19 cellular contexts compared by ENCODE assay signal in genomic region chr13:113869263-113869662, GRCh38. TPM values are rescaled to one million over a fixed set of nuclear protein-coding genes. Genes with fewer than 3 reads are reported as not detected.
DNase-seq lines count a peak whose midpoint lies in the region; ATAC-seq, FAIRE-seq and TF ChIP-seq lines count a peak whose summit lies in the region.
"Had no signal": no experiment of that assay in that cellular context is flagged by ENCODE, and none has a peak within 500 bp of the region (broad histone marks: within the 10 kb centered on the region; RNA-seq: fewer than 3 reads in every experiment).

No MANE protein-coding gene starts in this region.

- H3K27me3 Mint-ChIP-seq in MCF 10A (ENCODE audit: insufficient read depth, unreplicated experiment) = no peaks in the 10 kb centered on the region

- H3K23me2 ChIP-seq in H1 (ENCODE audit: low read depth, low read length) = no peaks in the 10 kb centered on the region

- H3K9ac ChIP-seq in H1 (replicated peaks in 1 of 4; ENCODE audit: extremely low read depth in 1 of 4, low read depth in 3 of 4, low read length in 3 of 4) (no peak overlapping the region), neuronal stem cell (ENCODE audit: low read depth, low read length, poor library complexity) (no peak overlapping the region)

- no peaks in the 10 kb centered on the region for H3K36me3 Mint-ChIP-seq in MCF 10A (ENCODE audit: insufficient read depth, unreplicated experiment)
- H3K36me3 Mint-ChIP-seq: CD4-positive, CD25-positive, alpha-beta regulatory T cell had no signal

- H4K20me1 ChIP-seq in H1 (replicated peaks in 1 of 2; ENCODE audit: control insufficient read depth in 1 of 2, insufficient read depth in 2 of 2, low read length in 2 of 2) = no peaks in the 10 kb centered on the region

- H3K27me3 ChIP-seq in right atrium auricular region (no peaks in the 10 kb centered on the region), H1 (replicated peaks in 1 of 4; ENCODE audit: control insufficient read depth in 3 of 4, extremely low read depth in 1 of 4, insufficient read depth in 3 of 4, low read length in 3 of 4) (peaks cover 0 to 15% (median 9%) of the 10 kb centered on the region in 4 experiments; a peak in 5 of 7 replicates), neuronal stem cell (ENCODE audit: control insufficient read depth in 3 of 3, insufficient read depth in 3 of 3, low read depth in 1 of 3, low read length in 3 of 3) (peaks cover 0 to 25% (median 8%) of the 10 kb centered on the region in 3 experiments)

- WGBS in H1 (ENCODE audit: extremely low coverage in 1 of 2, insufficient coverage in 1 of 2, insufficient read length in 1 of 2, insufficient replicate concordance in 2 of 2, low coverage in 1 of 2, low lambda C conversion rate in 2 of 2, missing lambda C conversion rate in 1 of 2), 2 experiments = 79% methylated on average over 4 of the region's 4 CpGs; no CpG with 5 or more reads in 1 of the 2 experiments
- WGBS in neuronal stem cell (ENCODE audit: extremely low coverage in 2 of 2, insufficient read length in 2 of 2, insufficient replicate concordance in 1 of 2), 2 donors = no CpG with 5 or more reads among the region's 4 CpGs

- H2BK12ac ChIP-seq in H1 (ENCODE audit: low read depth, low read length) (no peak overlapping the region), neuronal stem cell (ENCODE audit: low read length) (no peak overlapping the region)

- TF ChIP-seq RAD21 in H1 (IDR thresholded peaks at IDR 0.05 in 1 of 2, conservative IDR thresholded peaks at IDR 0.05 in 1 of 2; ENCODE audit: low read depth in 2 of 2, low read length in 2 of 2) = no peak

- no peaks in the 10 kb centered on the region for H3K9me3 Mint-ChIP-seq in MCF 10A (ENCODE audit: unreplicated experiment)

- H3K4me1 Mint-ChIP-seq in MCF 10A (ENCODE audit: insufficient read depth, unreplicated experiment) = no peaks in the 10 kb centered on the region

- POLR2A ChIA-PET in H1 (lab: Charles Lee; ENCODE audit: partially characterized antibody) (no interaction called here), MCF 10A (lab: Yijun Ruan, JAX) (interaction anchor here (0.6 kb wide), 1 partner anchor 94 kb away, joined by 3 read pairs; no protein-coding TSS in a partner anchor)

- no peak overlapping the region for H3K56ac ChIP-seq in H1 (replicated peaks; ENCODE audit: insufficient read length, low read depth, low read length)

- H3K4me1 ChIP-seq in right atrium auricular region (peaks cover 0 to 7% of the 10 kb centered on the region in 2 donors), H1 (replicated peaks in 1 of 4; ENCODE audit: control insufficient read depth in 3 of 4, insufficient read depth in 4 of 4, low read length in 3 of 4) (peaks cover 0 to 5% (median 3%) of the 10 kb centered on the region in 4 experiments; a peak in 5 of 7 replicates), neuronal stem cell (ENCODE audit: control insufficient read depth in 2 of 2, insufficient read depth in 1 of 2, low read depth in 1 of 2, low read length in 2 of 2) (peaks cover 2 to 6% of the 10 kb centered on the region in 2 donors)
- H3K4me1 ChIP-seq: BE2C had no signal

- CTCF ChIA-PET in H1 (lab: Charles Lee; ENCODE audit: partially characterized antibody) = no interaction called here
- CTCF ChIA-PET in MCF 10A (lab: Yijun Ruan, JAX) = interaction anchor here (0.5 kb wide), 1 partner anchor 82 kb away, joined by 4 read pairs; no protein-coding TSS in a partner anchor

- H2BK5ac ChIP-seq in H1 (ENCODE audit: low read depth, low read length) (no peak overlapping the region), neuronal stem cell (ENCODE audit: low read length) (no peak overlapping the region)

- H2AK5ac ChIP-seq in H1 (ENCODE audit: low read depth, low read length) = no peak overlapping the region
- no peak overlapping the region for H2AK5ac ChIP-seq in neuronal stem cell (ENCODE audit: low read depth, low read length)

- no TSS peak for BruUV-seq in MCF 10A (replicated peaks; lab: Mats Ljungman, UMichigan)

- ATAC-seq in left ventricle myocardium superior (no peak), HG02973 (IDR thresholded peaks at IDR 0.05; ENCODE audit: unreplicated experiment) (no peak)
- ATAC-seq: GM12878 had no signal

- no peak overlapping the region for H4K8ac ChIP-seq in H1 (ENCODE audit: extremely low read depth, insufficient read depth, low read length)
- peak overlapping the region; percentile 17 for H4K8ac ChIP-seq in neuronal stem cell (ENCODE audit: low read depth, low read length)

- no peak overlapping the region for H3K27ac ChIP-seq in right atrium auricular region
- H3K27ac ChIP-seq in H1 (ENCODE audit: low read depth, low read length) = no peak overlapping the region
- no peak overlapping the region for H3K27ac ChIP-seq in neuronal stem cell (replicated peaks; ENCODE audit: low read length)

- H4K91ac ChIP-seq in H1 (replicated peaks; ENCODE audit: insufficient read length, low read length) (no peak overlapping the region), neuronal stem cell (ENCODE audit: low read depth, low read length, poor library complexity) (no peak overlapping the region)

- TF ChIP-seq CTCF in right atrium auricular region (IDR thresholded peaks at IDR 0.05) (no peak), H1 (IDR thresholded peaks at IDR 0.05; ENCODE audit: control extremely low read depth in 1 of 3, insufficient read depth in 1 of 3, low read depth in 1 of 3, low read length in 3 of 3) (no peak), MCF 10A (IDR thresholded peaks at IDR 0.05; ENCODE audit: unreplicated experiment) (no peak)

- no peak overlapping the region for H3K4me3 Mint-ChIP-seq in MCF 10A (ENCODE audit: unreplicated experiment)
- H3K4me3 Mint-ChIP-seq: CD4-positive, CD25-positive, alpha-beta regulatory T cell; CD8-positive, alpha-beta memory T cell had no signal

- no peak overlapping the region for H3K18ac ChIP-seq in H1 (ENCODE audit: extremely low read depth, low read length)
- H3K18ac ChIP-seq in neuronal stem cell (ENCODE audit: low read length) = peak overlapping the region; percentile 71

- no peak overlapping the region for H2BK120ac ChIP-seq in H1 (replicated peaks; ENCODE audit: low read depth, low read length)
- H2BK120ac ChIP-seq in neuronal stem cell (ENCODE audit: low read depth, low read length) = no peak overlapping the region

- H3K9me3 ChIP-seq in right atrium auricular region = no peaks in the 10 kb centered on the region
- H3K9me3 ChIP-seq in H1 (ENCODE audit: insufficient read depth in 2 of 2, low read depth in 1 of 2, low read length in 1 of 2) = no peaks in the 10 kb centered on the region
- H3K9me3 ChIP-seq in neuronal stem cell (replicated peaks in 1 of 2; ENCODE audit: control insufficient read depth in 2 of 2, insufficient read depth in 1 of 2, low read depth in 1 of 2, low read length in 2 of 2) = no peaks in the 10 kb centered on the region
- H3K9me3 ChIP-seq: BE2C, HAP-1 had no signal

- H3K4ac ChIP-seq in H1 (replicated peaks; ENCODE audit: insufficient read length, low read depth, low read length) = no peak overlapping the region
- H3K4ac ChIP-seq in neuronal stem cell (ENCODE audit: low read length) = no peak overlapping the region

- no peak overlapping the region for H4K5ac ChIP-seq in H1 (ENCODE audit: insufficient read length, low read depth, low read length)

- H3K4me3 ChIP-seq in right atrium auricular region (no peak overlapping the region), H1 (ENCODE audit: extremely low read depth in 1 of 4, insufficient read depth in 2 of 4, low read depth in 3 of 4, low read length in 4 of 4) (no peak overlapping the region), neuronal stem cell (ENCODE audit: low read length in 2 of 2) (no peak overlapping the region)
- H3K4me3 ChIP-seq: GM12878, HAP-1 had no signal

- H3K36me3 ChIP-seq in right atrium auricular region (no peaks in the 10 kb centered on the region), H1 (ENCODE audit: control insufficient read depth in 2 of 4, insufficient read depth in 4 of 4, low read length in 3 of 4) (no peaks in the 10 kb centered on the region), neuronal stem cell (replicated peaks in 1 of 2; ENCODE audit: control insufficient read depth in 2 of 2, insufficient read depth in 2 of 2, low read length in 2 of 2) (no peaks in the 10 kb centered on the region)
- H3K36me3 ChIP-seq: BE2C, HAP-1 had no signal

- H3K79me1 ChIP-seq in H1 (ENCODE audit: low read depth, low read length) = no peaks in the 10 kb centered on the region
- H3K79me1 ChIP-seq in neuronal stem cell (ENCODE audit: low read depth, low read length) = no peaks in the 10 kb centered on the region

- TF ChIP-seq POLR2A in H1 (IDR thresholded peaks at IDR 0.05; ENCODE audit: control extremely low read depth in 1 of 2, low read depth in 2 of 2, low read length in 2 of 2) = no peak

- H3K4me2 ChIP-seq in H1 (ENCODE audit: insufficient read depth in 1 of 2, low read depth in 2 of 2, low read length in 2 of 2) = no peak overlapping the region
- H3K4me2 ChIP-seq in neuronal stem cell (ENCODE audit: insufficient read depth, low read length, poor library complexity, severe bottlenecking) = no peak overlapping the region

- intact Hi-C loops in left ventricle myocardium superior (cut with micrococcal nuclease) = no loop called here
- intact Hi-C loops in MCF 10A (cut with micrococcal nuclease) = no loop called here

- H3K14ac ChIP-seq in H1 (ENCODE audit: insufficient read length) (no peak overlapping the region), neuronal stem cell (ENCODE audit: low read length) (no peak overlapping the region)

- H2BK15ac ChIP-seq in H1 (ENCODE audit: low read length) = no peak overlapping the region
- no peak overlapping the region for H2BK15ac ChIP-seq in neuronal stem cell (ENCODE audit: low read length)

- DNase-seq in right atrium auricular region (ENCODE audit: low spot score) (peak; percentile 4), left ventricle myocardium superior (no peak), H1 (ENCODE audit: low read depth in 1 of 2, low spot score in 2 of 2) (no peak), neuronal stem cell (ENCODE audit: low spot score) (no peak), MCF 10A (ENCODE audit: unreplicated experiment) (no peak)
- DNase-seq: ACHN; BE2C; C1 segment of cervical spinal cord; CD4-positive, CD25-positive, alpha-beta regulatory T cell; CD8-positive, alpha-beta memory T cell; COR-L47; DMS 273 treated with DMSO at 0.1 percent for 48 hours; DMS53; DND-41; EL had no signal

- H3K23ac ChIP-seq in H1 (ENCODE audit: insufficient read length) (no peak overlapping the region), neuronal stem cell (ENCODE audit: low read depth, low read length, poor library complexity) (no peak overlapping the region)

- H2BK20ac ChIP-seq in H1 (ENCODE audit: low read length) = no peak overlapping the region

- no peak for TF ChIP-seq EP300 in H1 (IDR thresholded peaks at IDR 0.05; ENCODE audit: borderline replicate concordance in 1 of 2, low read depth in 2 of 2, low read length in 2 of 2)

- H2AFZ ChIP-seq in H1 (ENCODE audit: low read length) (no peak overlapping the region), neuronal stem cell (ENCODE audit: low read length) (no peak overlapping the region)

- no peak overlapping the region for H3K27ac Mint-ChIP-seq in MCF 10A (ENCODE audit: low read depth, unreplicated experiment)
- H3K27ac Mint-ChIP-seq: CD4-positive, CD25-positive, alpha-beta regulatory T cell; CD8-positive, alpha-beta memory T cell had no signal

- no peak for FAIRE-seq in H1 (lab: Jason Lieb, UNC)
- FAIRE-seq: GM12878, HTR-8/SVneo had no signal

- no peaks in the 10 kb centered on the region for H3K79me2 ChIP-seq in H1 (ENCODE audit: control insufficient read depth in 1 of 2, insufficient read depth in 2 of 2, low read length in 2 of 2)

RNA-seq across cellular contexts. Expression of gene GAS6, which starts 5.4 kb away (rescaled TPM):
- 100 to 1,000 TPM; 206 to 254 TPM for total RNA-seq in right atrium auricular region
- total RNA-seq in left ventricle myocardium superior = 210 TPM
- 18.4 and 18.6 TPM in 2 replicates for total RNA-seq in H1 (2021; fragmentation: NEBNext Ultra II Directional; extraction: Animal tissue kit (Norgen Biotek cat#: 25700))
- 31.0 and 37.3 TPM in 2 replicates for polyA plus RNA-seq in H1 (2011; rRNA removed)
- 33.1 TPM for polyA plus RNA-seq in H1 (2011; cell fraction: cytosol; rRNA removed)
- polyA plus RNA-seq in H1 (2011; cell fraction: nucleus; rRNA removed) = 60.3 TPM
- polyA plus RNA-seq in H1 (2012, experiment 1 of 2) = 17.9 to 34.8 TPM (median 30.9 TPM) in 4 replicates
- polyA plus RNA-seq in H1 (2012, experiment 2 of 2) = 18.3 TPM
- 11.4 TPM for polyA plus RNA-seq in H1 (2013, experiment 1 of 2)
- polyA plus RNA-seq in H1 (2013, experiment 2 of 2) = 10.5 TPM
- 6.4 and 7.4 TPM in 2 replicates for polyA minus RNA-seq in H1 (2011; rRNA and poly(A)+ RNA removed)
- polyA minus RNA-seq in H1 (2011; cell fraction: cytosol; rRNA and poly(A)+ RNA removed) = 11.8 TPM
- polyA minus RNA-seq in H1 (2011; cell fraction: nucleus; rRNA and poly(A)+ RNA removed) = 13.8 TPM
- polyA plus RNA-seq in neuronal stem cell (2013, experiment 1 of 2) = 34.2 TPM
- 33.8 TPM for polyA plus RNA-seq in neuronal stem cell (2013, experiment 2 of 2)
- 58.9 and 92.3 TPM in 2 replicates for total RNA-seq in MCF 10A (2022)
